1 cellular context compared by ENCODE assay signal in the genomic region with DNA sequence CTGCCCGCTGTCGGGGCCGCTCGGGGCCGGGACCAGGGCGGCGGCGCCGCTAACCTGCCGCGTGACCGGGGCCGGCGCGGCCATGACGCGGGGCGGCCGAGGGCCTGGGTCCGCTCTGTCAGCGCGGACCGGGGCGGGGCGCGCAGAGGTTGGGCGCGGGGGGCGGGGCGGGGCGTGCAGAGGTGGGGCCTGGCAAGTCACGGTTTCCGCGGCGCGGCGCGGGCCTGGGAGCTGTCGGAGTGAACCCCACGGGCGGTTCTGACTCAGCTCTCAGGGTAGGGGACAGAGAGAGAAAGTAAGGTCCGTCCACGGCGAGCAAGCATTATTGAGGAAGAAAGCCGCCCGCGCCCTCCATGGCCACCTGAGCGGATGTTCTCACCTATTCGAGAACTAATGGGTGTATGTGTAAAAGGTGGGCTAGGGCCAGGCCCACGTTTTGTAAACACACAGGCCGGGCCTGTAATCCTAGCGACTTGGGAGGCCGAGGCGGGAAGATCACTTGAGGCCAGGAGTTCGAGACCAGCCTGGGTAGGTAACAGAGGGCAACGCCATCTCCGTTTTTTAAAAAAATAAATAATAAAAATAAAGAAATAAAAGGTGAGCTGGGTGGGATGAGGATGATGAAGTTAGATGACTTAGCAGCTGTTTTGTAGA.
TF ChIP-seq lines count a peak whose summit lies in the region.

A gene with protein sequence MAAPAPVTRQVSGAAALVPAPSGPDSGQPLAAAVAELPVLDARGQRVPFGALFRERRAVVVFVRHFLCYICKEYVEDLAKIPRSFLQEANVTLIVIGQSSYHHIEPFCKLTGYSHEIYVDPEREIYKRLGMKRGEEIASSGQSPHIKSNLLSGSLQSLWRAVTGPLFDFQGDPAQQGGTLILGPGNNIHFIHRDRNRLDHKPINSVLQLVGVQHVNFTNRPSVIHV (minus strand): TSS at position 120 of the 654 bp plus-strand sequence. CDS start 36 bp downstream, at position 84.

TF ChIP-seq in K562, 482 proteins besides CTCF, POLR2A, EP300 and RAD21 (continued from another document and continues in another):
- no peak for TF ChIP-seq ARID3A (IDR thresholded peaks at IDR 0.05; ENCODE audit: borderline replicate concordance, low read depth, low read length)
- no peak for TF ChIP-seq POLR3G (IDR thresholded peaks at IDR 0.05; ENCODE audit: extremely low read depth, insufficient read length, insufficient replicate concordance)
- TF ChIP-seq, protein P1, sequence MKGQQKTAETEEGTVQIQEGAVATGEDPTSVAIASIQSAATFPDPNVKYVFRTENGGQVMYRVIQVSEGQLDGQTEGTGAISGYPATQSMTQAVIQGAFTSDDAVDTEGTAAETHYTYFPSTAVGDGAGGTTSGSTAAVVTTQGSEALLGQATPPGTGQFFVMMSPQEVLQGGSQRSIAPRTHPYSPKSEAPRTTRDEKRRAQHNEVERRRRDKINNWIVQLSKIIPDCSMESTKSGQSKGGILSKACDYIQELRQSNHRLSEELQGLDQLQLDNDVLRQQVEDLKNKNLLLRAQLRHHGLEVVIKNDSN (CRISPR knock-in tag; IDR thresholded peaks at IDR 0.05): no peak
- no peak for TF ChIP-seq KAT7 (CRISPR knock-in tag; IDR thresholded peaks at IDR 0.05; ENCODE audit: borderline replicate concordance)
- TF ChIP-seq GABPA (tag; conservative IDR thresholded peaks at IDR 0.05; ENCODE audit: low read depth): peak; percentile 37
- TF ChIP-seq DNMT1 (IDR thresholded peaks at IDR 0.05): no peak
- peak; percentile 67 for TF ChIP-seq ZBTB40 (IDR thresholded peaks at IDR 0.05)
- no peak for TF ChIP-seq ZBTB40 (CRISPR knock-in tag; IDR thresholded peaks at IDR 0.05)
- no peak for TF ChIP-seq PTBP1 (IDR thresholded peaks at IDR 0.05; ENCODE audit: low read depth, low read length)
- TF ChIP-seq, protein P2, sequence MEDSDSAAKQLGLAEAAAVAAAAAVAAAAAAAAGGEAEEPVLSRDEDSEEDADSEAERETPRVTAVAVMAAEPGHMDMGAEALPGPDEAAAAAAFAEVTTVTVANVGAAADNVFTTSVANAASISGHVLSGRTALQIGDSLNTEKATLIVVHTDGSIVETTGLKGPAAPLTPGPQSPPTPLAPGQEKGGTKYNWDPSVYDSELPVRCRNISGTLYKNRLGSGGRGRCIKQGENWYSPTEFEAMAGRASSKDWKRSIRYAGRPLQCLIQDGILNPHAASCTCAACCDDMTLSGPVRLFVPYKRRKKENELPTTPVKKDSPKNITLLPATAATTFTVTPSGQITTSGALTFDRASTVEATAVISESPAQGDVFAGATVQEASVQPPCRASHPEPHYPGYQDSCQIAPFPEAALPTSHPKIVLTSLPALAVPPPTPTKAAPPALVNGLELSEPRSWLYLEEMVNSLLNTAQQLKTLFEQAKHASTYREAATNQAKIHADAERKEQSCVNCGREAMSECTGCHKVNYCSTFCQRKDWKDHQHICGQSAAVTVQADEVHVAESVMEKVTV (CRISPR knock-in tag; IDR thresholded peaks at IDR 0.05): no peak
- TF ChIP-seq, protein P3, sequence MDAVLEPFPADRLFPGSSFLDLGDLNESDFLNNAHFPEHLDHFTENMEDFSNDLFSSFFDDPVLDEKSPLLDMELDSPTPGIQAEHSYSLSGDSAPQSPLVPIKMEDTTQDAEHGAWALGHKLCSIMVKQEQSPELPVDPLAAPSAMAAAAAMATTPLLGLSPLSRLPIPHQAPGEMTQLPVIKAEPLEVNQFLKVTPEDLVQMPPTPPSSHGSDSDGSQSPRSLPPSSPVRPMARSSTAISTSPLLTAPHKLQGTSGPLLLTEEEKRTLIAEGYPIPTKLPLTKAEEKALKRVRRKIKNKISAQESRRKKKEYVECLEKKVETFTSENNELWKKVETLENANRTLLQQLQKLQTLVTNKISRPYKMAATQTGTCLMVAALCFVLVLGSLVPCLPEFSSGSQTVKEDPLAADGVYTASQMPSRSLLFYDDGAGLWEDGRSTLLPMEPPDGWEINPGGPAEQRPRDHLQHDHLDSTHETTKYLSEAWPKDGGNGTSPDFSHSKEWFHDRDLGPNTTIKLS (IDR thresholded peaks at IDR 0.05; ENCODE audit: borderline replicate concordance, low read depth): no peak
- TF ChIP-seq ZNF239 (CRISPR knock-in tag; IDR thresholded peaks at IDR 0.05): no peak
- no peak for TF ChIP-seq NFRKB (IDR thresholded peaks at IDR 0.05; ENCODE audit: low read depth)
- no peak for TF ChIP-seq SRSF1 (IDR thresholded peaks at IDR 0.05; ENCODE audit: low read depth, low read length)
- TF ChIP-seq RFX5 (IDR thresholded peaks at IDR 0.05; ENCODE audit: low read depth, low read length): no peak
- TF ChIP-seq DMBX1 (CRISPR knock-in tag; IDR thresholded peaks at IDR 0.05; ENCODE audit: borderline replicate concordance): no peak
- peak; percentile 26; the same call in 1 of the 2 replicates for TF ChIP-seq JUND (IDR thresholded peaks at IDR 0.05; ENCODE audit: borderline replicate concordance, low read depth, low read length)
- no peak for TF ChIP-seq JUND (tag; IDR thresholded peaks at IDR 0.05; ENCODE audit: borderline replicate concordance, low read depth, low read length)
- TF ChIP-seq MAFG (tag; conservative IDR thresholded peaks at IDR 0.05): no peak
- 0 out of 2 replicates have a peak, but pooled peaks have one; percentile 43 for TF ChIP-seq BCOR (IDR thresholded peaks at IDR 0.05)
- peak; percentile 67; the same call in 1 of the 2 replicates for TF ChIP-seq CXXC5 (CRISPR knock-in tag; IDR thresholded peaks at IDR 0.05)
- TF ChIP-seq ARID1B (IDR thresholded peaks at IDR 0.05): peak; percentile 42; the same call in 1 of the 2 replicates
- TF ChIP-seq SMARCA4 (IDR thresholded peaks at IDR 0.05): 0 out of 2 replicates have a peak, but pooled peaks have one; percentile 29
- TF ChIP-seq ETV1 (tag; conservative IDR thresholded peaks at IDR 0.05; ENCODE audit: low read depth): peak; percentile 25; the same call in 1 of the 2 replicates
- TF ChIP-seq MYC (IDR thresholded peaks at IDR 0.05; ENCODE audit: low read depth, low read length): peak; percentile 6; the same call in 1 of the 2 replicates
- no peak for TF ChIP-seq MYC (CRISPR knock-in tag; IDR thresholded peaks at IDR 0.05; ENCODE audit: borderline replicate concordance, low read depth)
- no peak for TF ChIP-seq NFIX (CRISPR knock-in tag; IDR thresholded peaks at IDR 0.05; ENCODE audit: low read depth)
- TF ChIP-seq SMARCB1 (IDR thresholded peaks at IDR 0.05; ENCODE audit: insufficient read length, low read depth): no peak
- TF ChIP-seq MCM7 (IDR thresholded peaks at IDR 0.05): no peak
- TF ChIP-seq NR2C2 (CRISPR knock-in tag; IDR thresholded peaks at IDR 0.05): no peak
- TF ChIP-seq NR2C2 (tag; IDR thresholded peaks at IDR 0.05): peak; percentile 53; the same call in 1 of the 2 replicates
- TF ChIP-seq ILK (tag; IDR thresholded peaks at IDR 0.05; ENCODE audit: borderline replicate concordance, low read depth): no peak
- TF ChIP-seq ZEB2 (IDR thresholded peaks at IDR 0.05): peak; percentile 36; the same call in 1 of the 2 replicates
- no peak for TF ChIP-seq MCM3 (IDR thresholded peaks at IDR 0.05)
- no peak for TF ChIP-seq SP2 (IDR thresholded peaks at IDR 0.05; ENCODE audit: extremely low read depth, low read depth, low read length, poor library complexity, severe bottlenecking)
- TF ChIP-seq RBM15 (IDR thresholded peaks at IDR 0.05; ENCODE audit: insufficient read depth, low read length): no peak
- peak; percentile 19 for TF ChIP-seq POLR2B (IDR thresholded peaks at IDR 0.05; ENCODE audit: low read depth, partially characterized antibody)
- TF ChIP-seq HNRNPLL (IDR thresholded peaks at IDR 0.05; ENCODE audit: low read depth, low read length, poor library complexity, severe bottlenecking): no peak
- no peak for TF ChIP-seq TEAD1 (CRISPR knock-in tag; IDR thresholded peaks at IDR 0.05)
- TF ChIP-seq PCBP2 (IDR thresholded peaks at IDR 0.05; ENCODE audit: low read depth, low read length, poor library complexity, severe bottlenecking): no peak
- TF ChIP-seq ADNP (tag; IDR thresholded peaks at IDR 0.05): peak; percentile 90
- TF ChIP-seq NRF1 (conservative IDR thresholded peaks at IDR 0.05 in 1 of 2, IDR thresholded peaks at IDR 0.05 in 1 of 2): 0 out of 4 replicates have a peak, but pooled peaks of 1 of the 2 experiments have one; percentile 3
- no peak for TF ChIP-seq POLR2AphosphoS2 (IDR thresholded peaks at IDR 0.05; ENCODE audit: low read length)
- TF ChIP-seq MTF1 (CRISPR knock-in tag; IDR thresholded peaks at IDR 0.05; ENCODE audit: borderline replicate concordance): no peak
- no peak for TF ChIP-seq HLTF (IDR thresholded peaks at IDR 0.05)
- peak; percentile 64; the same call in 1 of the 2 replicates for TF ChIP-seq FOSL1 (tag; conservative IDR thresholded peaks at IDR 0.05)
- TF ChIP-seq SRSF7 (optimal IDR thresholded peaks at IDR 0.05; ENCODE audit: low read depth, low read length): no peak
- peak; percentile 54 for TF ChIP-seq ZFP36 (IDR thresholded peaks at IDR 0.05; ENCODE audit: low read depth, low read length, partially characterized antibody)
- peak; percentile 62 for TF ChIP-seq CREM (IDR thresholded peaks at IDR 0.05; ENCODE audit: low read depth)
- TF ChIP-seq ZFP91 (CRISPR knock-in tag; IDR thresholded peaks at IDR 0.05): no peak
- peak; percentile 75 for TF ChIP-seq ZFX (CRISPR knock-in tag; IDR thresholded peaks at IDR 0.05)
